ENCODE assay signal across 22 cellular contexts in genomic region chr16:85948870-85949269, GRCh38. TPM values are rescaled to one million over a fixed set of nuclear protein-coding genes. Genes with fewer than 3 reads are reported as not detected.
A peak's percentile ranks its signal among the peaks of the same experiment; 100 is the strongest.
DNase-seq lines count a peak whose midpoint lies in the region; ATAC-seq, FAIRE-seq and TF ChIP-seq lines count a peak whose summit lies in the region.
"Had no signal": no experiment of that assay in that cellular context is flagged by ENCODE, and none has a peak within 500 bp of the region (broad histone marks: within the 10 kb centered on the region; RNA-seq: fewer than 3 reads in every experiment).

No MANE protein-coding gene starts in this region.

- peaks cover 22% of the 10 kb centered on the region for H3K27me3 Mint-ChIP-seq in activated T-cell treated with anti-CD3 and anti-CD28 coated beads, Interleukin-2, amount 50 U/mL, for 24 hours
- H3K27me3 Mint-ChIP-seq in IgD-negative memory B cell: no peaks in the 10 kb centered on the region
- H3K27me3 Mint-ChIP-seq in activated B cell treated with CpG ODN at 0.5 μM for 24 hours: no peaks in the 10 kb centered on the region
- H3K27me3 Mint-ChIP-seq in stimulated activated naive B cell treated with anti-CD40 and anti-IgM and Interleukin-4, amounts not matched to agents 10 μg/mL and 1 μg/mL and 100 μg/mL, for 72 hours: no peaks in the 10 kb centered on the region

- H3K4me1 Mint-ChIP-seq in activated T-cell treated with anti-CD3 and anti-CD28 coated beads, Interleukin-2, amount 50 U/mL, for 24 hours (ENCODE audit: low read depth): peaks cover 69% of the 10 kb centered on the region
- H3K4me1 Mint-ChIP-seq in IgD-negative memory B cell (peaks cover 43 to 57% (median 44%) of the 10 kb centered on the region in 3 donors), activated B cell treated with CpG ODN at 0.5 μM for 24 hours (peaks cover 80% of the 10 kb centered on the region)
- H3K4me1 Mint-ChIP-seq in stimulated activated naive B cell treated with anti-CD40 and anti-IgM and Interleukin-4, amounts not matched to agents 10 μg/mL and 1 μg/mL and 100 μg/mL, for 72 hours: peaks cover 73 to 90% of the 10 kb centered on the region in 2 donors

- H3K27ac Mint-ChIP-seq in activated T-cell treated with anti-CD3 and anti-CD28 coated beads, Interleukin-2, amount 50 U/mL, for 24 hours: peak overlapping the region; percentile 86
- H3K27ac Mint-ChIP-seq in IgD-negative memory B cell: peak overlapping the region; percentile 69 to 96 (median 74)
- H3K27ac Mint-ChIP-seq in activated B cell treated with CpG ODN at 0.5 μM for 24 hours: peak overlapping the region; percentile 93
- H3K27ac Mint-ChIP-seq in stimulated activated naive B cell treated with anti-CD40 and anti-IgM and Interleukin-4, amounts not matched to agents 10 μg/mL and 1 μg/mL and 100 μg/mL, for 72 hours: peak overlapping the region; percentile 95
- H3K27ac Mint-ChIP-seq: nephron progenitor cell had no signal

- peaks cover 2% of the 10 kb centered on the region for H3K36me3 Mint-ChIP-seq in activated T-cell treated with anti-CD3 and anti-CD28 coated beads, Interleukin-2, amount 50 U/mL, for 24 hours (ENCODE audit: low read depth)
- H3K36me3 Mint-ChIP-seq in IgD-negative memory B cell (no peaks in the 10 kb centered on the region), activated B cell treated with CpG ODN at 0.5 μM for 24 hours (ENCODE audit: low read depth) (no peaks in the 10 kb centered on the region)
- peaks cover 5 to 15% of the 10 kb centered on the region in 2 donors for H3K36me3 Mint-ChIP-seq in stimulated activated naive B cell treated with anti-CD40 and anti-IgM and Interleukin-4, amounts not matched to agents 10 μg/mL and 1 μg/mL and 100 μg/mL, for 72 hours
- H3K36me3 Mint-ChIP-seq: activated naive CD4-positive, alpha-beta T cell treated with anti-CD3 and anti-CD28 coated beads, Interleukin-2, amount 50 U/mL, for 72 hours had no signal

- no peak overlapping the region for H3K4me3 Mint-ChIP-seq in activated T-cell treated with anti-CD3 and anti-CD28 coated beads, Interleukin-2, amount 50 U/mL, for 24 hours
- H3K4me3 Mint-ChIP-seq in IgD-negative memory B cell (peak overlapping the region; percentile 33 to 98 (median 76)), activated B cell treated with CpG ODN at 0.5 μM for 24 hours (peak overlapping the region; percentile 84)
- H3K4me3 Mint-ChIP-seq in stimulated activated naive B cell treated with anti-CD40 and anti-IgM and Interleukin-4, amounts not matched to agents 10 μg/mL and 1 μg/mL and 100 μg/mL, for 72 hours: peak overlapping the region; percentile 68 to 81
- H3K4me3 Mint-ChIP-seq: nephron progenitor cell had no signal

- no peak for ATAC-seq in activated B cell treated with CpG ODN at 0.5 μM for 24 hours (ENCODE audit: low read depth)
- peak in 1 of 2 donors; percentile 24 for ATAC-seq in stimulated activated naive B cell treated with anti-CD40 and anti-IgM and Interleukin-4, amounts not matched to agents 10 μg/mL and 1 μg/mL and 100 μg/mL, for 72 hours (replicated peaks)
- ATAC-seq: A549; activated naive CD4-positive, alpha-beta T cell treated with anti-CD3 and anti-CD28 coated beads, Interleukin-2, amount 50 U/mL, for 72 hours; body of pancreas had no signal

- POLR2A ChIA-PET in activated B cell treated with CpG ODN at 0.5 μM for 24 hours (lab: Charles Lee): interaction anchor here (1.5 to 8.9 kb wide), 6 partner anchors 16 to 48 kb away, joined by 4 to 120 read pairs (median 40); partner anchors contain the start of gene IRF8

- H3K9me3 Mint-ChIP-seq in activated T-cell treated with anti-CD3 and anti-CD28 coated beads, Interleukin-2, amount 50 U/mL, for 24 hours: no peaks in the 10 kb centered on the region
- H3K9me3 Mint-ChIP-seq in IgD-negative memory B cell (no peaks in the 10 kb centered on the region), activated B cell treated with CpG ODN at 0.5 μM for 24 hours (no peaks in the 10 kb centered on the region)
- no peaks in the 10 kb centered on the region for H3K9me3 Mint-ChIP-seq in stimulated activated naive B cell treated with anti-CD40 and anti-IgM and Interleukin-4, amounts not matched to agents 10 μg/mL and 1 μg/mL and 100 μg/mL, for 72 hours
- H3K9me3 Mint-ChIP-seq: activated naive CD4-positive, alpha-beta T cell treated with anti-CD3 and anti-CD28 coated beads, Interleukin-2, amount 50 U/mL, for 72 hours; nephron progenitor cell had no signal

- no peak for DNase-seq in activated T-cell treated with anti-CD3 and anti-CD28 coated beads, Interleukin-2, amount 50 U/mL, for 24 hours
- DNase-seq in activated T-cell treated with anti-CD3 and anti-CD28 coated beads, Interleukin-2, amount 50 U/mL, for 1 hour: no peak
- DNase-seq in activated B cell treated with CpG ODN at 0.5 μM for 24 hours (no peak), frontal cortex (ENCODE audit: low spot score in 2 of 2) (no peak), activated gamma-delta T cell treated with Interleukin-2 at 50 U/mL for 16 hours (no peak), H4 (ENCODE audit: low spot score) (no peak)
- DNase-seq in stimulated activated naive B cell treated with anti-CD40 and anti-IgM and Interleukin-4, amounts not matched to agents 10 μg/mL and 1 μg/mL and 100 μg/mL, for 72 hours: no peak
- DNase-seq: activated CD4-positive, alpha-beta T cell treated with anti-CD3 and anti-CD28 coated beads for 48 hours; body of pancreas; cortex of kidney; foreskin fibroblast; hypothalamus; KBM-7; NCI-H1105; NCI-H2107; NCI-H526; nephron progenitor cell; stimulated activated CD4-positive, alpha-beta T cell treated with anti-CD3 and anti-CD28 coated beads, Interleukin-4, amount 100 ng/mL, for 4 hours had no signal

- CTCF ChIA-PET in activated B cell treated with CpG ODN at 0.5 μM for 24 hours (lab: Charles Lee): no interaction called here

- intact Hi-C loops in activated B cell treated with CpG ODN at 0.5 μM for 24 hours (cut with micrococcal nuclease): loop anchor here (5.0 kb wide), 1 partner anchor 192 kb away; no protein-coding TSS in a partner anchor

- no peak for FAIRE-seq in frontal cortex (lab: Jason Lieb, UNC)
- FAIRE-seq: A549 had no signal

- TF ChIP-seq CTCF in activated B cell treated with CpG ODN at 0.5 μM for 24 hours (IDR thresholded peaks at IDR 0.05): no peak

RNA-seq across cellular contexts. Expression of gene IRF8, which starts 49.9 kb away (rescaled TPM):
- polyA plus RNA-seq in IgD-negative memory B cell: 718 TPM
- 234 and 248 TPM in 2 replicates for total RNA-seq in activated B cell treated with CpG ODN at 0.5 μM for 24 hours
- total RNA-seq in frontal cortex: 3.7 TPM
- total RNA-seq in H4 (2014; rRNA removed; shearing (Covaris generic)): 1.7 and 1.9 TPM in 2 replicates
- total RNA-seq: Daoy had no signal

Comparison
In these comparisons a context has a peak if more than half of its experiments do, and no peak if none do; other contexts are left out.
1. RNA of gene IRF8, which starts 49.9 kb away (total RNA-seq): 234 to 248 TPM in activated B cell treated with CpG ODN at 0.5 μM for 24 hours; 3.7 TPM in frontal cortex (single experiment) and 1.7 to 1.9 TPM in H4; every median in the first group is over 10 times any median in the second.
2. Peak in every context shown above with its lines, with median percentiles within 50 percentile points of each other: H3K27ac Mint-ChIP-seq.